Comparison of ENCODE assay signal across 29 cellular contexts in genomic region chrX:96984538-96984937, GRCh38.
"Had no signal": no experiment of that assay in that cellular context is flagged by ENCODE, and none has a peak within 500 bp of the region (broad histone marks: within the 10 kb centered on the region; RNA-seq: fewer than 3 reads in every experiment).

No MANE protein-coding gene starts in this region.

- H3K27me3 Mint-ChIP-seq: activated CD4-positive, alpha-beta memory T cell treated with anti-CD3 and anti-CD28 coated beads for 36 hours; activated CD4-positive, alpha-beta T cell treated with anti-CD3 and anti-CD28 coated beads for 36 hours; activated CD4-positive, alpha-beta T cell treated with anti-CD3 and anti-CD28 coated beads, Interleukin-2, amount 10 ng/mL, durations not matched to agents 24 days and 14 days; activated naive CD4-positive, alpha-beta T cell treated with anti-CD3 and anti-CD28 coated beads, Interleukin-2, amount 50 U/mL, for 24 hours; activated naive CD8-positive, alpha-beta T cell treated with anti-CD3 and anti-CD28 coated beads for 36 hours; activated naive CD8-positive, alpha-beta T cell treated with anti-CD3 and anti-CD28 coated beads, Interleukin-2, amount 50 U/mL, for 24 hours; brain; dendritic cell treated with granulocyte-macrophage colony-stimulating factor and Interleukin-4, amounts not matched to agents 40 ng/mL and 50 ng/mL, for 4 days had no signal

- H3K36me3 Mint-ChIP-seq: activated naive CD4-positive, alpha-beta T cell treated with anti-CD3 and anti-CD28 coated beads, Interleukin-2, amount 50 U/mL, for 24 hours; activated naive CD8-positive, alpha-beta T cell treated with anti-CD3 and anti-CD28 coated beads for 36 hours; brain had no signal

- H3K4me3 ChIP-seq: adrenal gland, ascending aorta, breast epithelium, cardiac muscle cell, coronary artery, dorsolateral prefrontal cortex, gastrocnemius medialis had no signal

- H3K27me3 ChIP-seq: adrenal gland, ascending aorta, cardiac muscle cell, foreskin keratinocyte, gastrocnemius medialis had no signal

- ATAC-seq: activated CD4-positive, alpha-beta T cell treated with anti-CD3 and anti-CD28 coated beads for 36 hours; activated naive CD8-positive, alpha-beta T cell treated with anti-CD3 and anti-CD28 coated beads, Interleukin-2, amount 50 U/mL, for 24 hours; gastrocnemius medialis had no signal

- DNase-seq: activated CD4-positive, alpha-beta memory T cell treated with anti-CD3 and anti-CD28 coated beads for 36 hours; activated CD4-positive, alpha-beta T cell treated with anti-CD3 and anti-CD28 coated beads for 36 hours; activated CD4-positive, alpha-beta T cell treated with anti-CD3 and anti-CD28 coated beads, Interleukin-2, amount 10 ng/mL, durations not matched to agents 24 days and 14 days; activated CD4-positive, CD25-positive, alpha-beta regulatory T cell; activated CD4-positive, CD25-positive, alpha-beta regulatory T cell treated with anti-CD3 and anti-CD28 coated beads, Interleukin-2, amount 50 U/mL, for 72 hours; activated CD8-positive, alpha-beta memory T cell treated with anti-CD3 and anti-CD28 coated beads for 24 hours; activated effector memory CD4-positive, alpha-beta T cell treated with anti-CD3 and anti-CD28 coated beads, Interleukin-2, amount 50 U/mL, for 16 hours; activated naive CD4-positive, alpha-beta T cell treated with anti-CD3 and anti-CD28 coated beads for 36 hours; activated naive CD8-positive, alpha-beta T cell treated with anti-CD3 and anti-CD28 coated beads for 36 hours; activated naive CD8-positive, alpha-beta T cell treated with anti-CD3 and anti-CD28 coated beads, Interleukin-2, amount 50 U/mL, for 24 hours; activated T-cell treated with anti-CD3 and anti-CD28 coated beads, Interleukin-2, amount 50 U/mL, for 48 hours; adrenal gland; central memory CD4-positive, alpha-beta T cell; cerebellar nuclear complex; dorsolateral prefrontal cortex; effector memory CD4-positive, alpha-beta T cell; gastrocnemius medialis; glutamatergic neuron; T-helper 2 cell had no signal

- H3K27ac ChIP-seq: adrenal gland, ascending aorta, breast epithelium, cardiac muscle cell, coronary artery, dorsolateral prefrontal cortex, foreskin keratinocyte, gastrocnemius medialis had no signal

- H3K9me3 ChIP-seq: adrenal gland, ascending aorta, breast epithelium, gastrocnemius medialis had no signal

- H3K36me3 ChIP-seq: adrenal gland, breast epithelium, cardiac muscle cell, gastrocnemius medialis had no signal

- H3K4me1 Mint-ChIP-seq: activated CD4-positive, alpha-beta T cell treated with anti-CD3 and anti-CD28 coated beads for 36 hours; activated CD4-positive, alpha-beta T cell treated with anti-CD3 and anti-CD28 coated beads, Interleukin-2, amount 10 ng/mL, durations not matched to agents 24 days and 14 days; activated naive CD4-positive, alpha-beta T cell treated with anti-CD3 and anti-CD28 coated beads, Interleukin-2, amount 50 U/mL, for 24 hours; activated naive CD8-positive, alpha-beta T cell treated with anti-CD3 and anti-CD28 coated beads for 36 hours; activated naive CD8-positive, alpha-beta T cell treated with anti-CD3 and anti-CD28 coated beads, Interleukin-2, amount 50 U/mL, for 24 hours had no signal

- H3K4me1 ChIP-seq: adrenal gland, ascending aorta, breast epithelium, foreskin keratinocyte had no signal

- H3K27ac Mint-ChIP-seq: activated CD4-positive, alpha-beta memory T cell treated with anti-CD3 and anti-CD28 coated beads for 36 hours; activated CD4-positive, alpha-beta T cell treated with anti-CD3 and anti-CD28 coated beads for 36 hours; activated CD4-positive, alpha-beta T cell treated with anti-CD3 and anti-CD28 coated beads, Interleukin-2, amount 10 ng/mL, durations not matched to agents 24 days and 14 days; activated naive CD4-positive, alpha-beta T cell treated with anti-CD3 and anti-CD28 coated beads for 36 hours; activated naive CD4-positive, alpha-beta T cell treated with anti-CD3 and anti-CD28 coated beads, Interleukin-2, amount 50 U/mL, for 24 hours; activated naive CD8-positive, alpha-beta T cell treated with anti-CD3 and anti-CD28 coated beads for 36 hours; activated naive CD8-positive, alpha-beta T cell treated with anti-CD3 and anti-CD28 coated beads, Interleukin-2, amount 50 U/mL, for 24 hours; activated T-helper 1 cell treated with anti-CD3 and anti-CD28 coated beads, Interleukin-12 subunit alpha, Interleukin-12 subunit beta, Interleukin-2, Interleukin-4 antibody, amounts not matched to agents 30 ng/mL and 10 ng/mL and 1 ng/mL, durations not matched to agents 14 hours and 24 hours and 36 hours; activated T-helper 2 cell treated with anti-CD3 and anti-CD28 coated beads, Interferon-gamma antibody, Interleukin-2, Interleukin-4, amounts not matched to agents 10 μg/mL and 5 μg/mL and 100 μg/mL, durations not matched to agents 14 hours and 24 hours and 36 hours; dendritic cell treated with granulocyte-macrophage colony-stimulating factor and Interleukin-4, amounts not matched to agents 40 ng/mL and 50 ng/mL, for 4 days had no signal

- H3K4me3 Mint-ChIP-seq: activated CD4-positive, alpha-beta memory T cell treated with anti-CD3 and anti-CD28 coated beads for 36 hours; activated CD4-positive, alpha-beta T cell treated with anti-CD3 and anti-CD28 coated beads for 36 hours; activated CD4-positive, alpha-beta T cell treated with anti-CD3 and anti-CD28 coated beads, Interleukin-2, amount 10 ng/mL, durations not matched to agents 24 days and 14 days; activated naive CD4-positive, alpha-beta T cell treated with anti-CD3 and anti-CD28 coated beads for 36 hours; activated naive CD4-positive, alpha-beta T cell treated with anti-CD3 and anti-CD28 coated beads, Interleukin-2, amount 50 U/mL, for 24 hours; activated naive CD8-positive, alpha-beta T cell treated with anti-CD3 and anti-CD28 coated beads for 36 hours; activated naive CD8-positive, alpha-beta T cell treated with anti-CD3 and anti-CD28 coated beads, Interleukin-2, amount 50 U/mL, for 24 hours; activated T-helper 1 cell treated with anti-CD3 and anti-CD28 coated beads, Interleukin-12 subunit alpha, Interleukin-12 subunit beta, Interleukin-2, Interleukin-4 antibody, amounts not matched to agents 30 ng/mL and 10 ng/mL and 1 ng/mL, durations not matched to agents 14 hours and 24 hours and 36 hours; brain; dendritic cell treated with granulocyte-macrophage colony-stimulating factor and Interleukin-4, amounts not matched to agents 40 ng/mL and 50 ng/mL, for 4 days had no signal

- H3K9me3 Mint-ChIP-seq: activated CD4-positive, alpha-beta memory T cell treated with anti-CD3 and anti-CD28 coated beads for 36 hours; activated CD4-positive, alpha-beta T cell treated with anti-CD3 and anti-CD28 coated beads, Interleukin-2, amount 10 ng/mL, durations not matched to agents 24 days and 14 days; activated naive CD4-positive, alpha-beta T cell treated with anti-CD3 and anti-CD28 coated beads for 36 hours; activated naive CD4-positive, alpha-beta T cell treated with anti-CD3 and anti-CD28 coated beads, Interleukin-2, amount 50 U/mL, for 24 hours; activated naive CD8-positive, alpha-beta T cell treated with anti-CD3 and anti-CD28 coated beads for 36 hours; activated naive CD8-positive, alpha-beta T cell treated with anti-CD3 and anti-CD28 coated beads, Interleukin-2, amount 50 U/mL, for 24 hours; activated T-helper 1 cell treated with anti-CD3 and anti-CD28 coated beads, Interleukin-12 subunit alpha, Interleukin-12 subunit beta, Interleukin-2, Interleukin-4 antibody, amounts not matched to agents 30 ng/mL and 10 ng/mL and 1 ng/mL, durations not matched to agents 14 hours and 24 hours and 36 hours; activated T-helper 2 cell treated with anti-CD3 and anti-CD28 coated beads, Interferon-gamma antibody, Interleukin-2, Interleukin-4, amounts not matched to agents 10 μg/mL and 5 μg/mL and 100 μg/mL, durations not matched to agents 14 hours and 24 hours and 36 hours; brain; dendritic cell treated with granulocyte-macrophage colony-stimulating factor and Interleukin-4, amounts not matched to agents 40 ng/mL and 50 ng/mL, for 4 days had no signal
